Comparison of ENCODE assay signal across 1 cellular context in the genomic region with DNA sequence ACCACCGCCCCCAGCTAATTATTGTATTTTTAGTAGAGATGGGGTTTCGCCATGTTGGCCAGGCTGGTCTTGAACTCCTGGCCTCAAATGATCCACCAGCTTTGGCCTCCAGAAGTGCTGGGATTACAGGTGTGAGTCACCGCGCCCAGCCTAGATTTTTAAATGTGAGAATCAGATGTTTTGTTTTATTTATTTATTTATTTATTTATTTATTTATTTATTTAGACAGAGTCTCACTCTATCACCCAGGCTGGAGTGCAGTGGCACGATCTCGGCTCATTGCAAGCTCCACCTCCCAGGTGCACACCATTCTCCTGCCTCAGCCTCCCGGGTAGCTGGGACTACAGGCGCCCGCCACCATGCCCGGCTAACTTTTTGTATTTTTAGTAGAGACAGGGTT. TPM values are rescaled to one million over a fixed set of nuclear protein-coding genes. Genes with fewer than 3 reads are reported as not detected.
"Had no signal": no experiment of that assay in that cellular context is flagged by ENCODE, and none has a peak within 500 bp of the region (broad histone marks: within the 10 kb centered on the region; RNA-seq: fewer than 3 reads in every experiment).

No MANE protein-coding gene starts in this region.

RNA-seq across cellular contexts. Expression of gene ADAM11, which starts 58.5 kb away (rescaled TPM):
- polyA plus RNA-seq: IgD-negative memory B cell had no signal
